Comparison of ENCODE assay signal across 9 cellular contexts in genomic region chr14:102095231-102095870, GRCh38. TPM values are rescaled to one million over a fixed set of nuclear protein-coding genes. Genes with fewer than 3 reads are reported as not detected.
DNase-seq lines count a peak whose midpoint lies in the region; ATAC-seq and TF ChIP-seq lines count a peak whose summit lies in the region.
"Had no signal": no experiment of that assay in that cellular context is flagged by ENCODE, and none has a peak within 500 bp of the region (broad histone marks: within the 10 kb centered on the region; RNA-seq: fewer than 3 reads in every experiment).

No MANE protein-coding gene starts in this region.

- peak overlapping the region; percentile 3 for H3K14ac ChIP-seq in trophoblast cell (ENCODE audit: low read length)

- peak overlapping the region; percentile 36; the same call in 1 of the 2 replicates for H3K27ac Mint-ChIP-seq in HFFc6
- peak overlapping the region; percentile 38 to 95 (median 67) for H3K27ac Mint-ChIP-seq in brain

- H2BK12ac ChIP-seq in trophoblast cell (ENCODE audit: low read length): peak overlapping the region; percentile 24

- ATAC-seq in GM19324 (IDR thresholded peaks at IDR 0.05; ENCODE audit: low FRiP score, unreplicated experiment) (no peak), HG02588 (IDR thresholded peaks at IDR 0.05; ENCODE audit: unreplicated experiment) (no peak)

- no peak for TF ChIP-seq CTCF in HFFc6 (IDR thresholded peaks at IDR 0.05)
- no peak for TF ChIP-seq CTCF in brain (conservative IDR thresholded peaks at IDR 0.05)

- peak overlapping the region; percentile 78 for H2BK5ac ChIP-seq in trophoblast cell (ENCODE audit: low read depth, low read length, poor library complexity)

- no peak overlapping the region for H4K12ac ChIP-seq in trophoblast cell (ENCODE audit: low read depth, low read length)

- no peak overlapping the region for H3K4ac ChIP-seq in trophoblast cell (ENCODE audit: low read depth, low read length)

- peak overlapping the region; percentile 7 for H2BK120ac ChIP-seq in trophoblast cell (ENCODE audit: insufficient read depth, low read length, poor library complexity)

- no peaks in the 10 kb centered on the region for H3K36me3 Mint-ChIP-seq in HFFc6 (ENCODE audit: low read depth)
- H3K36me3 Mint-ChIP-seq in brain: no peaks in the 10 kb centered on the region

- H3K4me3 Mint-ChIP-seq in HFFc6 (no peak overlapping the region), brain (no peak overlapping the region)

- in situ Hi-C loops in HAP-1 (cut with MboI; ENCODE audit: low sequenced_read_pairs): no loop called here

- H4K91ac ChIP-seq in trophoblast cell (ENCODE audit: low read depth, low read length): peak overlapping the region; percentile 92

- peak overlapping the region; percentile 41 for H2AK5ac ChIP-seq in trophoblast cell (ENCODE audit: low read length)

- no peak overlapping the region for H4K8ac ChIP-seq in trophoblast cell (ENCODE audit: low read depth, low read length)

- no peak overlapping the region for H3K18ac ChIP-seq in trophoblast cell (ENCODE audit: low read length)

- peaks cover 16% of the 10 kb centered on the region for H3K79me1 ChIP-seq in trophoblast cell (ENCODE audit: low read length)

- H3K27ac ChIP-seq in trophoblast cell (ENCODE audit: low read depth, low read length): peak overlapping the region; percentile 85

- H3K9me3 ChIP-seq in ES-I3 (ENCODE audit: control insufficient read depth, insufficient read depth, low read length) (no peaks in the 10 kb centered on the region), trophoblast cell (ENCODE audit: insufficient read depth, low read depth, low read length) (peaks cover 1% of the 10 kb centered on the region), HAP-1 (no peaks in the 10 kb centered on the region)

- H3K4me3 ChIP-seq in trophoblast cell (ENCODE audit: low read depth, low read length) (no peak overlapping the region), HAP-1 (no peak overlapping the region)

- no peaks in the 10 kb centered on the region for H3K9me3 Mint-ChIP-seq in HFFc6
- no peaks in the 10 kb centered on the region for H3K9me3 Mint-ChIP-seq in brain

- peak overlapping the region; percentile 28 for H3K4me2 ChIP-seq in trophoblast cell (ENCODE audit: low read length)

- H3K79me2 ChIP-seq in trophoblast cell (ENCODE audit: control insufficient read depth, insufficient read depth, low read length, poor library complexity): no peaks in the 10 kb centered on the region

- H3K36me3 ChIP-seq in ES-I3 (ENCODE audit: insufficient read depth, low read length): no peaks in the 10 kb centered on the region
- no peaks in the 10 kb centered on the region for H3K36me3 ChIP-seq in trophoblast cell (ENCODE audit: control insufficient read depth in 1 of 2, insufficient read depth in 2 of 2, low read length in 2 of 2)
- H3K36me3 ChIP-seq in HAP-1 (replicated peaks): no peaks in the 10 kb centered on the region

- 0 out of 2 replicates have a peak overlapping the region, but pooled peaks have one; percentile 31 for H3K9ac ChIP-seq in ES-I3 (ENCODE audit: low read depth, low read length)
- no peak overlapping the region for H3K9ac ChIP-seq in trophoblast cell (ENCODE audit: low read length)

- H3K4me1 ChIP-seq in ES-I3 (ENCODE audit: insufficient read depth, low read length) (peaks cover 17% of the 10 kb centered on the region), trophoblast cell (ENCODE audit: control insufficient read depth in 1 of 2, insufficient read depth in 2 of 2, low read length in 2 of 2) (peaks cover 19 to 23% of the 10 kb centered on the region in 2 experiments), HAP-1 (peaks cover 3% of the 10 kb centered on the region; the same call in 1 of the 2 replicates)

- H3K27me3 ChIP-seq in trophoblast cell (ENCODE audit: insufficient read depth, low read length): no peaks in the 10 kb centered on the region
- H3K27me3 ChIP-seq in HAP-1 (ENCODE audit: low read depth): no peaks in the 10 kb centered on the region

- no peak overlapping the region for H3K23ac ChIP-seq in trophoblast cell (ENCODE audit: low read length)

- peak; percentile 23 for DNase-seq in HFFc6
- no peak for DNase-seq in trophoblast cell
- DNase-seq in HAP-1 (ENCODE audit: low spot score in 2 of 2): no peak
- DNase-seq: NCI-H146; NK-92 treated with Interleukin-12 subunit alpha and Interleukin-12 subunit beta, amount 100 ng/mL, for 24 hours had no signal

- no peak overlapping the region for H2AFZ ChIP-seq in trophoblast cell (ENCODE audit: insufficient read depth, low read length, poor library complexity)

- H3K27me3 Mint-ChIP-seq in HFFc6 (ENCODE audit: insufficient read depth) (no peaks in the 10 kb centered on the region; the same call in 1 of the 2 replicates), brain (no peaks in the 10 kb centered on the region)

- no CpG with 5 or more reads among the region's 6 CpGs for WGBS in trophoblast cell (ENCODE audit: extremely low coverage, insufficient coverage, insufficient read length)

- peaks cover 23% of the 10 kb centered on the region for H3K4me1 Mint-ChIP-seq in HFFc6 (ENCODE audit: low read depth)
- H3K4me1 Mint-ChIP-seq in brain: peaks cover 23% of the 10 kb centered on the region

RNA-seq across cellular contexts. Expression of gene HSP90AA1, which starts 8.5 kb away (rescaled TPM):
- total RNA-seq in HFFc6 (2021; fragmentation: NEBNext Ultra II Directional; extraction: Animal tissue kit (Norgen Biotek cat#: 25700)): 100 to 1,000 TPM; 616 to 859 (median 665) TPM
- 470 TPM for polyA plus RNA-seq in brain (ENCODE audit: insufficient read depth, low read depth, low replicate concordance)
- polyA plus RNA-seq in trophoblast cell (2013): 699 and 726 TPM in 2 replicates

RNA-seq across cellular contexts. Expression of gene WDR20, which starts 44.3 kb away (rescaled TPM):
- total RNA-seq in HFFc6 (2021; fragmentation: NEBNext Ultra II Directional; extraction: Animal tissue kit (Norgen Biotek cat#: 25700)): 10 to 100 TPM; 24.4 to 28.7 (median 27.7) TPM
- 15.6 TPM for polyA plus RNA-seq in brain (ENCODE audit: insufficient read depth, low read depth, low replicate concordance)
- polyA plus RNA-seq in trophoblast cell (2013): 17.9 and 18.4 TPM in 2 replicates
